In genomic region chr19:28426110-28426901, GRCh38 we compare ENCODE assay signal across 25 cellular contexts.
"Had no signal": no experiment of that assay in that cellular context is flagged by ENCODE, and none has a peak within 500 bp of the region (broad histone marks: within the 10 kb centered on the region; RNA-seq: fewer than 3 reads in every experiment).

No MANE protein-coding gene starts in this region.

- H3K36me3 Mint-ChIP-seq: activated naive CD8-positive, alpha-beta T cell treated with anti-CD3 and anti-CD28 coated beads, Interleukin-2, amount 10 ng/mL, durations not matched to agents 7 days and 5 days; brain; type B pancreatic cell had no signal

- H3K4me3 ChIP-seq: coronary artery, lung, smooth muscle cell, suprapubic skin had no signal

- H3K4me1 Mint-ChIP-seq: activated naive CD8-positive, alpha-beta T cell treated with anti-CD3 and anti-CD28 coated beads, Interleukin-2, amount 10 ng/mL, durations not matched to agents 7 days and 5 days; stimulated activated naive CD8-positive, alpha-beta T cell treated with anti-CD3 and anti-CD28 coated beads, Interleukin-15, amount 100 ng/mL, for 72 hours had no signal

- H3K27me3 Mint-ChIP-seq: activated naive CD8-positive, alpha-beta T cell treated with anti-CD3 and anti-CD28 coated beads, Interleukin-2, amount 10 ng/mL, durations not matched to agents 7 days and 5 days had no signal

- H3K4me3 Mint-ChIP-seq: activated CD8-positive, alpha-beta T cell treated with anti-CD3 and anti-CD28 coated beads for 36 hours; activated naive CD8-positive, alpha-beta T cell treated with anti-CD3 and anti-CD28 coated beads, Interleukin-2, amount 10 ng/mL, durations not matched to agents 7 days and 5 days; activated T-cell treated with anti-CD3 and anti-CD28 coated beads, Interleukin-2, amount 50 U/mL, for 24 hours; central memory CD8-positive, alpha-beta T cell; neural crest cell; stimulated activated naive CD8-positive, alpha-beta T cell treated with anti-CD3 and anti-CD28 coated beads, Interleukin-15, amount 100 ng/mL, for 72 hours had no signal

- DNase-seq: activated CD4-positive, alpha-beta T cell treated with anti-CD3 and anti-CD28 coated beads for 48 hours; activated CD4-positive, CD25-positive, alpha-beta regulatory T cell; activated CD8-positive, alpha-beta T cell treated with anti-CD3 and anti-CD28 coated beads for 36 hours; activated naive CD4-positive, alpha-beta T cell treated with Interleukin-2 at 50 U/mL for 16 hours; activated naive CD8-positive, alpha-beta T cell treated with anti-CD3 and anti-CD28 coated beads, Interleukin-2, amount 10 ng/mL, durations not matched to agents 7 days and 5 days; activated T-cell treated with anti-CD3 and anti-CD28 coated beads, Interleukin-2, amount 50 U/mL, for 24 hours; amygdala; erythroblast; foreskin melanocyte; glutamatergic neuron; hippocampal formation; midbrain; stimulated activated CD4-positive, alpha-beta T cell treated with anti-CD3 and anti-CD28 coated beads, Interleukin-4, amount 100 ng/mL, for 1 hour; stimulated activated naive CD8-positive, alpha-beta T cell treated with anti-CD3 and anti-CD28 coated beads, Interleukin-15, amount 100 ng/mL, for 72 hours; T-helper 9 cell had no signal

- H3K36me3 ChIP-seq: suprapubic skin had no signal

- H3K27ac ChIP-seq: coronary artery, suprapubic skin had no signal

- H3K27ac Mint-ChIP-seq: activated CD8-positive, alpha-beta T cell treated with anti-CD3 and anti-CD28 coated beads for 36 hours; activated naive CD8-positive, alpha-beta T cell treated with anti-CD3 and anti-CD28 coated beads, Interleukin-2, amount 10 ng/mL, durations not matched to agents 7 days and 5 days; activated T-cell treated with anti-CD3 and anti-CD28 coated beads, Interleukin-2, amount 50 U/mL, for 24 hours; activated T-helper 2 cell treated with anti-CD3 and anti-CD28 coated beads, Interferon-gamma antibody, Interleukin-2, Interleukin-4, amounts not matched to agents 10 μg/mL and 5 μg/mL and 100 μg/mL, durations not matched to agents 14 hours and 24 hours and 36 hours had no signal

- FAIRE-seq: endometrium had no signal

- H3K9me3 ChIP-seq: suprapubic skin had no signal

- H3K9me3 Mint-ChIP-seq: activated CD8-positive, alpha-beta T cell treated with anti-CD3 and anti-CD28 coated beads for 36 hours; activated T-cell treated with anti-CD3 and anti-CD28 coated beads, Interleukin-2, amount 50 U/mL, for 24 hours; activated T-helper 2 cell treated with anti-CD3 and anti-CD28 coated beads, Interferon-gamma antibody, Interleukin-2, Interleukin-4, amounts not matched to agents 10 μg/mL and 5 μg/mL and 100 μg/mL, durations not matched to agents 14 hours and 24 hours and 36 hours; brain; central memory CD8-positive, alpha-beta T cell; neural crest cell; type B pancreatic cell had no signal

- H3K4me1 ChIP-seq: suprapubic skin had no signal
